In the genomic region with DNA sequence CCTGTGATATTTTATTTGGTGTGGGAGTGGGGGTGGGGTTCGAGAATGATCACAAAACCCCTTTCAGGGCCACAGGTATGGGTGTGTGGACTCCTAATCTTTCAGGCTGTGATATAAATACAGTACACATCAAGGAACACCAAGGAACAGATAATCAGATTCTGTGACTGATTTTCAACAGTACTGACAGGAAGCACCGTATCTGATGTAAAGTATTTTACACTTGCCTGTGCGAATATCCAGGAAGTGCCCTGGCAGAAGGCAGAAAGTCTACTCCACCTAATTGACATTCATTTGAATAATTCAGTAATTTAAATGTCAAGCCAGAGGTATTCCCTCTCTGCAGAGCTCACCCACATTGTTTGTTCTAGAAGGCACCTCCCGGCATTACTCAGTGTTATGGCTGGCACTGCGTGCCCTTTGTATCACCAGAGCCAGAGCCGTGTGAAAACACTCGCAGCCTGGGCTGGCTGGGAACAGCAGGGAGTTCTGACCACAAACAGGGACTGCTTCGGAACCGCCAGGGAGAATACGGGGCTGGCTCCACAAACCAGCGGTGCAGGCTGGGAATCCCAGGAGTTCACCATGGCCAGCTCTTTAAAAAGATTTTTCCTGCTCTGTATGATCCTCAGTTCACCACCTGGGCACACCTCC, we compare ENCODE assay signal across 10 cellular contexts.
DNase-seq lines count a peak whose midpoint lies in the region; ATAC-seq and TF ChIP-seq lines count a peak whose summit lies in the region.
"Had no signal": no experiment of that assay in that cellular context is flagged by ENCODE, and none has a peak within 500 bp of the region (broad histone marks: within the 10 kb centered on the region; RNA-seq: fewer than 3 reads in every experiment).

No MANE protein-coding gene starts in this region.

- H3K4me3 ChIP-seq in body of pancreas (no peak overlapping the region), left lung (no peak overlapping the region), aorta (ENCODE audit: low read length in 2 of 2) (peak overlapping the region in 1 of 2 donors; percentile 22)

- 11 to 25% methylated on average over 11 of the region's 11 CpGs for WGBS in body of pancreas, 2 donors
- 6 to 8% methylated on average over 11 of the region's 11 CpGs for WGBS in aorta, 2 donors

- H3K27me3 ChIP-seq in body of pancreas (no peaks in the 10 kb centered on the region), left lung (no peaks in the 10 kb centered on the region), aorta (ENCODE audit: control insufficient read depth in 1 of 2, insufficient read depth in 2 of 2, low read length in 1 of 2) (no peaks in the 10 kb centered on the region)

- H3K36me3 Mint-ChIP-seq in activated naive CD8-positive, alpha-beta T cell, result peaks cover 11% of the 10 kb centered on the region
- H3K36me3 Mint-ChIP-seq in activated naive CD8-positive, alpha-beta T cell treated with anti-CD3 and anti-CD28 coated beads for 36 hours, result peaks cover 2% of the 10 kb centered on the region

- H3K9me3 Mint-ChIP-seq in activated naive CD8-positive, alpha-beta T cell (ENCODE audit: low read depth), result no peaks in the 10 kb centered on the region
- H3K9me3 Mint-ChIP-seq in activated naive CD8-positive, alpha-beta T cell treated with anti-CD3 and anti-CD28 coated beads for 36 hours, result no peaks in the 10 kb centered on the region

- no peaks in the 10 kb centered on the region for H3K27me3 Mint-ChIP-seq in activated naive CD8-positive, alpha-beta T cell
- H3K27me3 Mint-ChIP-seq in activated naive CD8-positive, alpha-beta T cell treated with anti-CD3 and anti-CD28 coated beads for 36 hours, result no peaks in the 10 kb centered on the region

- H3K36me3 ChIP-seq in body of pancreas (replicated peaks in 1 of 2; ENCODE audit: insufficient read depth in 1 of 2, low read depth in 2 of 2) (no peaks in the 10 kb centered on the region), left lung (peaks cover 0 to 6% of the 10 kb centered on the region in 2 donors), aorta (ENCODE audit: control insufficient read depth in 1 of 2, insufficient read depth in 2 of 2, low read length in 1 of 2) (peaks cover 0 to 2% of the 10 kb centered on the region in 2 donors)

- intact Hi-C loops in body of pancreas (cut with DNase I), result no loop called here
- intact Hi-C loops in left lung (cut with DNase I), result loop anchor here in 1 of 2 donors (10.0 kb wide), 1 partner anchor 91 kb away; a partner anchor contains a TSS
- intact Hi-C loops in aorta (cut with DNase I), result loop anchor here (2.0 kb wide), 1 partner anchor 91 kb away; no protein-coding TSS in a partner anchor

- peaks cover 40% of the 10 kb centered on the region for H3K4me1 Mint-ChIP-seq in activated naive CD8-positive, alpha-beta T cell (ENCODE audit: low read depth)
- H3K4me1 Mint-ChIP-seq in activated naive CD8-positive, alpha-beta T cell treated with anti-CD3 and anti-CD28 coated beads for 36 hours, result peaks cover 31% of the 10 kb centered on the region

- peak in 2 of 3 donors; percentile 46 to 63 for TF ChIP-seq POLR2A in body of pancreas (IDR thresholded peaks at IDR 0.05)

- no peak for DNase-seq in activated naive CD8-positive, alpha-beta T cell treated with anti-CD3 and anti-CD28 coated beads for 36 hours
- peak; percentile 70 to 83 (median 78) for DNase-seq in body of pancreas
- peak; percentile 37 to 73 for DNase-seq in left lung
- peak; percentile 81 to 88 for DNase-seq in aorta
- no peak for DNase-seq in NCI-H1105 (lab: John Stamatoyannopoulos, UW)
- no peak for DNase-seq in NCI-H146 (lab: John Stamatoyannopoulos, UW)
- DNase-seq: GF-D8, NCI-H1417 treated with DMSO at 0.1 percent for 48 hours had no signal

- peak overlapping the region; percentile 43 for H3K27ac Mint-ChIP-seq in activated naive CD8-positive, alpha-beta T cell
- no peak overlapping the region for H3K27ac Mint-ChIP-seq in activated naive CD8-positive, alpha-beta T cell treated with anti-CD3 and anti-CD28 coated beads for 36 hours

- H3K27ac ChIP-seq in body of pancreas (peak overlapping the region; percentile 82 to 86 (median 84)), left lung (peak overlapping the region; percentile 43 to 55), aorta (ENCODE audit: low read depth in 1 of 2, low read length in 2 of 2) (peak overlapping the region; percentile 69 to 74)

- H3K4me1 ChIP-seq in body of pancreas, result peaks cover 62% of the 10 kb centered on the region
- H3K4me1 ChIP-seq in left lung, result peaks cover 15 to 26% of the 10 kb centered on the region in 2 donors
- peaks cover 13 to 32% of the 10 kb centered on the region in 2 donors for H3K4me1 ChIP-seq in aorta (ENCODE audit: control insufficient read depth in 1 of 2, insufficient read depth in 2 of 2, low read length in 2 of 2)

- H3K9me3 ChIP-seq in body of pancreas (no peaks in the 10 kb centered on the region), left lung (no peaks in the 10 kb centered on the region), aorta (ENCODE audit: control insufficient read depth, low read length) (no peaks in the 10 kb centered on the region)

- no peak overlapping the region for H3K4me3 Mint-ChIP-seq in activated naive CD8-positive, alpha-beta T cell
- no peak overlapping the region for H3K4me3 Mint-ChIP-seq in activated naive CD8-positive, alpha-beta T cell treated with anti-CD3 and anti-CD28 coated beads for 36 hours

- no peak for TF ChIP-seq CTCF in body of pancreas (IDR thresholded peaks at IDR 0.05)
- no peak for TF ChIP-seq CTCF in left lung (IDR thresholded peaks at IDR 0.05)

- peak; percentile 89 for ATAC-seq in body of pancreas
- ATAC-seq in left lung, result peak; percentile 84
- peak; percentile 80 for ATAC-seq in aorta (ENCODE audit: low FRiP score)
- ATAC-seq in HG03159 (IDR thresholded peaks at IDR 0.05; ENCODE audit: unreplicated experiment), result no peak

Comparison
In these comparisons a context has a peak if more than half of its experiments do, and no peak if none do; other contexts are left out.
1. DNase-seq: peak in body of pancreas (4 of 4), left lung (2 of 2) and aorta (2 of 2); none in activated naive CD8-positive, alpha-beta T cell treated with anti-CD3 and anti-CD28 coated beads for 36 hours (single experiment), NCI-H1105 (single experiment) and NCI-H146 (single experiment).
2. Peak in every context shown above with its lines, with median percentiles within 50 percentile points of each other: H3K27ac ChIP-seq.